Comparison of ENCODE assay signal across 9 cellular contexts in genomic region chr7:27185013-27185707, GRCh38. TPM values are rescaled to one million over a fixed set of nuclear protein-coding genes. Genes with fewer than 3 reads are reported as not detected.
DNase-seq lines count a peak whose midpoint lies in the region; ATAC-seq and TF ChIP-seq lines count a peak whose summit lies in the region.
"Had no signal": no experiment of that assay in that cellular context is flagged by ENCODE, and none has a peak within 500 bp of the region (broad histone marks: within the 10 kb centered on the region; RNA-seq: fewer than 3 reads in every experiment).

Gene HOXA11 (minus strand): TSS chr7:27185232. CDS start chr7:27185144, 88 bp downstream.

- peaks cover 23% of the 10 kb centered on the region for H3K4me1 ChIP-seq in mammary epithelial cell (ENCODE audit: insufficient read depth, low read length)

- no peaks in the 10 kb centered on the region for H4K20me1 ChIP-seq in mammary epithelial cell (ENCODE audit: insufficient read depth, low read length)

- peak within 1 kb of the TSS; percentile 31 to 58 for H3K27ac Mint-ChIP-seq in natural killer cell

- H3K4me1 Mint-ChIP-seq in natural killer cell, result peaks cover 44 to 57% of the 10 kb centered on the region in 2 donors

- no peaks in the 10 kb centered on the region for H3K9me3 ChIP-seq in mammary epithelial cell (replicated peaks; ENCODE audit: insufficient read depth, low read length)

- dilution Hi-C loops in mammary epithelial cell (cut with HindIII; ENCODE audit: low sequenced_read_pairs), result no loop called here

- WGBS in mammary epithelial cell (ENCODE audit: low coverage, missing lambda C conversion rate), result 30% methylated on average over 28 of the region's 36 CpGs

- in situ Hi-C loops in mammary epithelial cell (cut with MboI; ENCODE audit: low sequenced_read_pairs in 2 of 2), result loop anchor here in 1 of 2 donors (25.0 kb wide), 1 partner anchor 902 kb away; no protein-coding TSS in a partner anchor

- H3K36me3 Mint-ChIP-seq in natural killer cell, result no peaks in the 10 kb centered on the region

- no TSS peak for BruUV-seq in mammary epithelial cell (replicated peaks; lab: Mats Ljungman, UMichigan)

- H3K4me2 ChIP-seq in mammary epithelial cell (ENCODE audit: insufficient read depth, low read depth, low read length), result peak within 1 kb of the TSS; percentile 90

- CTCF ChIA-PET in mammary epithelial cell (lab: Charles Lee; ENCODE audit: low non-redundant PET), result no interaction called here

- no peak within 1 kb of the TSS for H3K27ac ChIP-seq in mammary epithelial cell (ENCODE audit: insufficient read depth, low read depth, low read length)
- H3K27ac ChIP-seq: 22Rv1 had no signal

- H3K79me2 ChIP-seq in mammary epithelial cell (ENCODE audit: insufficient read depth, low read length), result no peaks in the 10 kb centered on the region

- no peaks in the 10 kb centered on the region for H3K36me3 ChIP-seq in mammary epithelial cell (ENCODE audit: insufficient read depth, low read length)

- no peak for TF ChIP-seq CTCF in NB4 (IDR thresholded peaks at IDR 0.05; ENCODE audit: low read depth, low read length)
- no peak for TF ChIP-seq CTCF in mammary epithelial cell (conservative IDR thresholded peaks at IDR 0.05 in 1 of 2, IDR thresholded peaks at IDR 0.05 in 1 of 2; ENCODE audit: extremely low read depth in 1 of 2, insufficient read depth in 1 of 2, low read depth in 1 of 2, low read length in 2 of 2)
- no peak for TF ChIP-seq CTCF in natural killer cell (IDR thresholded peaks at IDR 0.05)

- H3K27me3 Mint-ChIP-seq in natural killer cell (ENCODE audit: low read depth in 2 of 2), result peaks cover 73 to 82% of the 10 kb centered on the region in 2 donors

- intact Hi-C loops in mammary epithelial cell (cut with micrococcal nuclease) (no loop called here), natural killer cell (cut with micrococcal nuclease) (loop anchor here (2.0 to 5.0 kb wide), 2 partner anchors 20 to 33 kb away; partner anchors contain the start of genes HOXA3 and HOXA9)

- peak; percentile 75 for TF ChIP-seq POLR2A in NB4 (IDR thresholded peaks at IDR 0.05; ENCODE audit: extremely low read depth, insufficient read length)

- H3K27me3 ChIP-seq in mammary epithelial cell (ENCODE audit: insufficient read depth, low read length), result peaks cover 36% of the 10 kb centered on the region

- ATAC-seq in natural killer cell (peak in 2 of 3 donors; percentile 16 to 24), HG02870 (IDR thresholded peaks at IDR 0.05; ENCODE audit: unreplicated experiment) (no peak)

- peak within 1 kb of the TSS; percentile 77 for H3K4me3 ChIP-seq in NB4 (ENCODE audit: low read depth, low read length)
- peak within 1 kb of the TSS; percentile 45 to 53 (median 47) for H3K4me3 ChIP-seq in mammary epithelial cell (replicated peaks in 1 of 3; ENCODE audit: insufficient read depth in 1 of 3, low read depth in 2 of 3, low read length in 3 of 3)

- peak; percentile 57 for DNase-seq in DMS 273 (lab: John Stamatoyannopoulos, UW; ENCODE audit: unreplicated experiment)
- no peak for DNase-seq in DMS 273 treated with DMSO at 0.1 percent for 48 hours (lab: John Stamatoyannopoulos, UW)
- peak; percentile 94 for DNase-seq in NB4 (ENCODE audit: low read depth)
- DNase-seq in mammary epithelial cell, result no peak
- no peak for DNase-seq in natural killer cell
- DNase-seq in NCI-H1694 (lab: John Stamatoyannopoulos, UW), result no peak
- DNase-seq in 8988T, result no peak

- no peak within 1 kb of the TSS for H3K9ac ChIP-seq in mammary epithelial cell (ENCODE audit: insufficient read depth, low read length)

- H3K4me3 Mint-ChIP-seq in natural killer cell, result peak within 1 kb of the TSS; percentile 81

- H3K9me3 Mint-ChIP-seq in natural killer cell, result no peaks in the 10 kb centered on the region

- peak within 1 kb of the TSS; percentile 92 for H2AFZ ChIP-seq in mammary epithelial cell (ENCODE audit: low read depth, low read length)

RNA-seq across cellular contexts. Expression of gene HOXA11, which starts in this region (rescaled TPM):
- total RNA-seq in mammary epithelial cell (under 1 TPM; 0.17 to 0.96 TPM), natural killer cell (not detected)
- polyA plus RNA-seq in mammary epithelial cell, result 0.12 TPM
- polyA minus RNA-seq in mammary epithelial cell, result not detected

Comparison
In these comparisons a context has a peak if more than half of its experiments do, and no peak if none do; other contexts are left out.
1. DNase-seq: peak in DMS 273 (single experiment) and NB4 (single experiment); none in DMS 273 treated with DMSO at 0.1 percent for 48 hours (single experiment), mammary epithelial cell (single experiment), natural killer cell (single experiment), NCI-H1694 (single experiment) and 8988T (single experiment).
2. Peak in ATAC-seq in natural killer cell; RNA of the gene not detected or under 1 TPM.